Comparison of ENCODE assay signal across 17 cellular contexts in the genomic region with DNA sequence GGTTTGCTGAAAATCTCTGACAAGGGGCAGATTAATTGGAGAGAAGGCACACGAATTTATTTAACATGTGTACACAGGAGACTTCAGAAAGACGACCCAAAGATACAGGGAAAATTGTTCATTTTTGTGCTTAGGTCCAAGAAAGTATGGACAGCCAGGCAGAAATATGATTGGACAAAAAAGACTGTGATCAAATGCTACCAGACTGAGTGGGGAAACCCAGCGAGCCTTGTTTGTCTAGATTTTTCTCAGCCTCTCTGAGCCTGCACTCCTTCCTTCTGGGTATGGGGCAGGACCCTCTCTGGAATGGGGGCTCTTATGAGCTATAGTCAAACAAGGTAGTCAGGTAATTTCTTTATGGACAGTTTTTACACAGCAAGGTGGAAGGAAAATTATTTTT. TPM values are rescaled to one million over a fixed set of nuclear protein-coding genes. Genes with fewer than 3 reads are reported as not detected.
DNase-seq lines count a peak whose midpoint lies in the region; ATAC-seq, FAIRE-seq and TF ChIP-seq lines count a peak whose summit lies in the region.
"Had no signal": no experiment of that assay in that cellular context is flagged by ENCODE, and none has a peak within 500 bp of the region (broad histone marks: within the 10 kb centered on the region; RNA-seq: fewer than 3 reads in every experiment).

No MANE protein-coding gene starts in this region.

- H3K4me1 Mint-ChIP-seq in GM23338 = peaks cover 49% of the 10 kb centered on the region
- peaks cover 16% of the 10 kb centered on the region for H3K4me1 Mint-ChIP-seq in activated T-helper 17 cell treated with anti-CD3 and anti-CD28 coated beads, Interleukin-2, amount 50 U/mL, for 72 hours

- TF ChIP-seq CTCF in GM23338 (conservative IDR thresholded peaks at IDR 0.05; ENCODE audit: low read depth in 2 of 2) (no peak), keratinocyte (optimal IDR thresholded peaks at IDR 0.05 in 1 of 3, IDR thresholded peaks at IDR 0.05 in 1 of 3, conservative IDR thresholded peaks at IDR 0.05 in 1 of 3; ENCODE audit: extremely low read depth in 1 of 3, insufficient read depth in 2 of 3, low read length in 3 of 3) (no peak), prostate gland (IDR thresholded peaks at IDR 0.05) (no peak)

- H3K27me3 ChIP-seq in GM23338 (ENCODE audit: insufficient read depth) (no peaks in the 10 kb centered on the region), keratinocyte (ENCODE audit: control insufficient read depth, extremely low read depth, insufficient read depth, low read length) (no peaks in the 10 kb centered on the region), prostate gland (replicated peaks; ENCODE audit: insufficient read depth) (no peaks in the 10 kb centered on the region)

- H3K9me3 ChIP-seq in keratinocyte (ENCODE audit: control insufficient read depth, low read depth, low read length) = no peaks in the 10 kb centered on the region
- no peaks in the 10 kb centered on the region for H3K9me3 ChIP-seq in prostate gland

- H3K9me3 Mint-ChIP-seq in GM23338 = peaks cover 21% of the 10 kb centered on the region
- H3K9me3 Mint-ChIP-seq in activated T-helper 17 cell treated with anti-CD3 and anti-CD28 coated beads, Interleukin-2, amount 50 U/mL, for 72 hours = no peaks in the 10 kb centered on the region

- peak overlapping the region; percentile 51 for H3K9ac ChIP-seq in keratinocyte (ENCODE audit: control insufficient read depth, extremely low read depth, insufficient read depth, low read length)

- H3K4me3 ChIP-seq in GM23338 (peak overlapping the region; percentile 3; the same call in 1 of the 2 replicates), keratinocyte (ENCODE audit: control insufficient read depth in 2 of 3, extremely low read depth in 1 of 3, insufficient read depth in 2 of 3, low read depth in 1 of 3, low read length in 3 of 3) (no peak overlapping the region), prostate gland (no peak overlapping the region)

- no peak for FAIRE-seq in keratinocyte (lab: Jason Lieb, UNC)

- peak overlapping the region; percentile 81 for H3K27ac ChIP-seq in GM23338 (ENCODE audit: low read depth)
- H3K27ac ChIP-seq in keratinocyte (ENCODE audit: control insufficient read depth, insufficient read depth, low read length) = peak overlapping the region; percentile 39
- peak overlapping the region; percentile 82 to 86 for H3K27ac ChIP-seq in prostate gland

- dilution Hi-C loops in keratinocyte (cut with MboI; ENCODE audit: extremely low pct_ligation_motif_present, low sequenced_read_pairs) = no loop called here

- ATAC-seq in GM23338 (peak; percentile 6; the same call in 1 of the 3 replicates), HG02852 (IDR thresholded peaks at IDR 0.05; ENCODE audit: unreplicated experiment) (no peak), left ventricle myocardium superior (no peak)
- no peak for ATAC-seq in activated T-helper 17 cell treated with anti-CD3 and anti-CD28 coated beads, Interleukin-2, amount 50 U/mL, for 72 hours (replicated peaks)
- ATAC-seq: CD8-positive, alpha-beta T cell had no signal

- H3K79me2 ChIP-seq in GM23338 (replicated peaks; ENCODE audit: insufficient read depth) (no peaks in the 10 kb centered on the region), keratinocyte (ENCODE audit: control insufficient read depth, insufficient read depth, low read length) (no peaks in the 10 kb centered on the region)

- peaks cover 11% of the 10 kb centered on the region; the same call in 2 of the 3 replicates for H3K36me3 Mint-ChIP-seq in GM23338 (ENCODE audit: low read depth)
- H3K36me3 Mint-ChIP-seq in activated T-helper 17 cell treated with anti-CD3 and anti-CD28 coated beads, Interleukin-2, amount 50 U/mL, for 72 hours (ENCODE audit: low read depth) = no peaks in the 10 kb centered on the region
- H3K36me3 Mint-ChIP-seq: activated naive CD4-positive, alpha-beta T cell treated with anti-CD3 and anti-CD28 coated beads, Interleukin-2, amount 10 ng/mL, durations not matched to agents 7 days and 5 days had no signal

- H3K4me1 ChIP-seq in GM23338 (ENCODE audit: insufficient read depth) = peaks cover 19% of the 10 kb centered on the region
- peaks cover 18% of the 10 kb centered on the region for H3K4me1 ChIP-seq in keratinocyte (ENCODE audit: control insufficient read depth, extremely low read depth, insufficient read depth, low read length)
- peaks cover 9% of the 10 kb centered on the region for H3K4me1 ChIP-seq in prostate gland (replicated peaks)

- peak overlapping the region; percentile 98 for H3K27ac Mint-ChIP-seq in GM23338
- peak overlapping the region; percentile 79 for H3K27ac Mint-ChIP-seq in activated T-helper 17 cell treated with anti-CD3 and anti-CD28 coated beads, Interleukin-2, amount 50 U/mL, for 72 hours
- H3K27ac Mint-ChIP-seq: activated naive CD4-positive, alpha-beta T cell treated with anti-CD3 and anti-CD28 coated beads, Interleukin-2, amount 10 ng/mL, durations not matched to agents 7 days and 5 days; CD8-positive, alpha-beta T cell had no signal

- peaks cover 2% of the 10 kb centered on the region for H3K27me3 Mint-ChIP-seq in GM23338 (ENCODE audit: insufficient read depth, low read depth, poor library complexity)
- H3K27me3 Mint-ChIP-seq in activated T-helper 17 cell treated with anti-CD3 and anti-CD28 coated beads, Interleukin-2, amount 50 U/mL, for 72 hours = no peaks in the 10 kb centered on the region

- H3K4me3 Mint-ChIP-seq in GM23338 = peak overlapping the region; percentile 52
- no peak overlapping the region for H3K4me3 Mint-ChIP-seq in activated T-helper 17 cell treated with anti-CD3 and anti-CD28 coated beads, Interleukin-2, amount 50 U/mL, for 72 hours
- H3K4me3 Mint-ChIP-seq: activated naive CD4-positive, alpha-beta T cell treated with anti-CD3 and anti-CD28 coated beads, Interleukin-2, amount 10 ng/mL, durations not matched to agents 7 days and 5 days; CD8-positive, alpha-beta T cell had no signal

- no peak for TF ChIP-seq POLR2A in prostate gland (IDR thresholded peaks at IDR 0.05)

- H2AFZ ChIP-seq in GM23338 (no peak overlapping the region), keratinocyte (ENCODE audit: control insufficient read depth, low read length) (peak overlapping the region; percentile 14)

- H3K36me3 ChIP-seq in GM23338 (ENCODE audit: insufficient read depth) (no peaks in the 10 kb centered on the region), keratinocyte (ENCODE audit: control insufficient read depth in 2 of 2, extremely low read depth in 1 of 2, insufficient read depth in 2 of 2, low read length in 2 of 2) (no peaks in the 10 kb centered on the region), prostate gland (no peaks in the 10 kb centered on the region)

- intact Hi-C loops in prostate gland (cut with DNase I) (no loop called here), left ventricle myocardium superior (cut with micrococcal nuclease) (no loop called here)

- H3K4me2 ChIP-seq in GM23338 (peak overlapping the region; percentile 10), keratinocyte (ENCODE audit: control insufficient read depth, extremely low read depth, insufficient read depth, low read depth, low read length) (peak overlapping the region; percentile 24)

- 48% methylated on average over 3 of the region's 3 CpGs for WGBS in prostate gland

- no peaks in the 10 kb centered on the region; the same call in 1 of the 2 replicates for H3F3A ChIP-seq in GM23338 (replicated peaks; ENCODE audit: low read depth)

- H4K20me1 ChIP-seq in GM23338 (replicated peaks; ENCODE audit: insufficient read depth) (no peaks in the 10 kb centered on the region), keratinocyte (ENCODE audit: control insufficient read depth, extremely low read depth, insufficient read depth, low read length) (no peaks in the 10 kb centered on the region)

- no peaks in the 10 kb centered on the region for H3K9me2 ChIP-seq in GM23338 (ENCODE audit: insufficient read depth)

- DNase-seq in GM23338 (ENCODE audit: low spot score) (no peak), keratinocyte (ENCODE audit: low read depth, low spot score) (no peak), prostate gland (ENCODE audit: low spot score) (no peak), left ventricle myocardium superior (no peak), NCI-H2029 treated with DMSO at 0.1 percent for 48 hours (lab: John Stamatoyannopoulos, UW) (no peak)
- DNase-seq in stimulated activated CD4-positive, alpha-beta T cell treated with anti-CD3 and anti-CD28 coated beads, Interleukin-4, amount 100 ng/mL, for 1 hour = no peak
- DNase-seq: activated CD4-positive, alpha-beta T cell treated with anti-CD3 and anti-CD28 coated beads for 48 hours; activated naive CD4-positive, alpha-beta T cell treated with anti-CD3 and anti-CD28 coated beads, Interleukin-2, amount 10 ng/mL, durations not matched to agents 7 days and 5 days; cortex of kidney; OCI-M1; T-helper 9 cell had no signal

- H3K9me1 ChIP-seq in keratinocyte (ENCODE audit: control insufficient read depth, extremely low read depth, insufficient read depth, low read length) = no peaks in the 10 kb centered on the region

RNA-seq across cellular contexts. Expression of a gene that starts 10.4 kb away (rescaled TPM):
- 33.7 and 36.9 TPM in 2 replicates for total RNA-seq in GM23338 (2014; rRNA removed; shearing (Covaris generic))
- 7.3 and 8.1 TPM in 2 replicates for polyA plus RNA-seq in GM23338 (2016; fragmentation: Nextera tagmentation; extraction: Ambion mirVana)
- 10 to 100 TPM in 1 of 2 donors, 1 to 10 TPM in 1; 8.5 to 11.8 TPM for total RNA-seq in activated T-helper 17 cell treated with anti-CD3 and anti-CD28 coated beads, Interleukin-2, amount 50 U/mL, for 72 hours
- 10.3 to 15.1 TPM (median 13.2 TPM) in 3 replicates for polyA plus RNA-seq in keratinocyte
- 6.4 TPM for polyA plus RNA-seq in keratinocyte (2011; ENCODE audit: low read depth)
- 9.1 and 12.9 TPM in 2 replicates for polyA plus RNA-seq in keratinocyte (2011; cell fraction: cytosol; rRNA removed)
- polyA plus RNA-seq in keratinocyte (2011; cell fraction: nucleus; rRNA removed) = 14.4 and 15.2 TPM in 2 replicates
- 7.1 and 7.2 TPM in 2 replicates for polyA plus RNA-seq in keratinocyte (2012; ENCODE audit: low replicate concordance)
- polyA minus RNA-seq in keratinocyte = 7.9 to 20.8 TPM (median 18.4 TPM) in 3 replicates
- 13.0 TPM for polyA minus RNA-seq in keratinocyte (2011; cell fraction: cytosol; rRNA and poly(A)+ RNA removed)
- polyA minus RNA-seq in keratinocyte (2011; cell fraction: nucleus; rRNA and poly(A)+ RNA removed) = 10.0 and 13.1 TPM in 2 replicates
- total RNA-seq in prostate gland = 10 to 100 TPM; 45.1 to 63.3 TPM
- 89.7 TPM for total RNA-seq in left ventricle myocardium superior

RNA-seq across cellular contexts. Expression of a gene that starts 54.0 kb away (rescaled TPM):
- 29.3 and 32.1 TPM in 2 replicates for total RNA-seq in GM23338 (2014; rRNA removed; shearing (Covaris generic))
- 14.7 and 17.6 TPM in 2 replicates for polyA plus RNA-seq in GM23338 (2016; fragmentation: Nextera tagmentation; extraction: Ambion mirVana)
- total RNA-seq in activated T-helper 17 cell treated with anti-CD3 and anti-CD28 coated beads, Interleukin-2, amount 50 U/mL, for 72 hours = not detected
- polyA plus RNA-seq in keratinocyte = not detected in 3 replicates
- not detected for polyA plus RNA-seq in keratinocyte (2011; ENCODE audit: low read depth)
- polyA plus RNA-seq in keratinocyte (2011; cell fraction: cytosol; rRNA removed) = not detected in 2 replicates
- not detected in 2 replicates for polyA plus RNA-seq in keratinocyte (2011; cell fraction: nucleus; rRNA removed)
- polyA plus RNA-seq in keratinocyte (2012; ENCODE audit: low replicate concordance) = not detected in 2 replicates
- not detected in 3 replicates for polyA minus RNA-seq in keratinocyte
- not detected for polyA minus RNA-seq in keratinocyte (2011; cell fraction: cytosol; rRNA and poly(A)+ RNA removed)
- not detected in 2 replicates for polyA minus RNA-seq in keratinocyte (2011; cell fraction: nucleus; rRNA and poly(A)+ RNA removed)
- under 1 TPM in 1 of 2 donors, not detected in 1; 0.11 TPM for total RNA-seq in prostate gland
- not detected for total RNA-seq in left ventricle myocardium superior
- total RNA-seq: CD8-positive, alpha-beta T cell; epithelial cell of proximal tubule; glomerular endothelial cell; posterior vena cava had no signal

RNA-seq across cellular contexts. Expression of a gene that starts 59.1 kb away (rescaled TPM):
- 97.8 and 119 TPM in 2 replicates for total RNA-seq in GM23338 (2014; rRNA removed; shearing (Covaris generic))
- polyA plus RNA-seq in GM23338 (2016; fragmentation: Nextera tagmentation; extraction: Ambion mirVana) (11.2 and 13.2 TPM in 2 replicates), keratinocyte (4.2 to 6.8 TPM (median 5.6 TPM) in 3 replicates)
- 10 to 100 TPM; 14.2 to 25.5 TPM for total RNA-seq in activated T-helper 17 cell treated with anti-CD3 and anti-CD28 coated beads, Interleukin-2, amount 50 U/mL, for 72 hours
- polyA plus RNA-seq in keratinocyte (2011; ENCODE audit: low read depth) = 4.0 TPM
- polyA plus RNA-seq in keratinocyte (2011; cell fraction: cytosol; rRNA removed) = 3.3 and 6.7 TPM in 2 replicates
- polyA plus RNA-seq in keratinocyte (2011; cell fraction: nucleus; rRNA removed) = 7.0 and 9.5 TPM in 2 replicates
- 9.0 and 15.9 TPM in 2 replicates for polyA plus RNA-seq in keratinocyte (2012; ENCODE audit: low replicate concordance)
- 3.6 to 8.6 TPM (median 4.1 TPM) in 3 replicates for polyA minus RNA-seq in keratinocyte
- polyA minus RNA-seq in keratinocyte (2011; cell fraction: cytosol; rRNA and poly(A)+ RNA removed) = 20.3 TPM
- 11.1 and 12.7 TPM in 2 replicates for polyA minus RNA-seq in keratinocyte (2011; cell fraction: nucleus; rRNA and poly(A)+ RNA removed)
- total RNA-seq in prostate gland (100 to 1,000 TPM; 113 to 141 TPM), left ventricle myocardium superior (42.8 TPM)

Comparison
In these comparisons a context has a peak if more than half of its experiments do, and no peak if none do; other contexts are left out.
1. RNA of a gene that starts 54.0 kb away (total RNA-seq): 29.3 to 32.1 TPM in GM23338; 0.11 TPM in prostate gland, not detected in activated T-helper 17 cell treated with anti-CD3 and anti-CD28 coated beads, Interleukin-2, amount 50 U/mL, for 72 hours and not detected in left ventricle myocardium superior (single experiment); every median in the first group is over 10 times any median in the second.
2. Peak in every context shown above with its lines, with median percentiles within 50 percentile points of each other: H3K27ac ChIP-seq.